Comparison of ENCODE assay signal across 8 cellular contexts in the genomic region with DNA sequence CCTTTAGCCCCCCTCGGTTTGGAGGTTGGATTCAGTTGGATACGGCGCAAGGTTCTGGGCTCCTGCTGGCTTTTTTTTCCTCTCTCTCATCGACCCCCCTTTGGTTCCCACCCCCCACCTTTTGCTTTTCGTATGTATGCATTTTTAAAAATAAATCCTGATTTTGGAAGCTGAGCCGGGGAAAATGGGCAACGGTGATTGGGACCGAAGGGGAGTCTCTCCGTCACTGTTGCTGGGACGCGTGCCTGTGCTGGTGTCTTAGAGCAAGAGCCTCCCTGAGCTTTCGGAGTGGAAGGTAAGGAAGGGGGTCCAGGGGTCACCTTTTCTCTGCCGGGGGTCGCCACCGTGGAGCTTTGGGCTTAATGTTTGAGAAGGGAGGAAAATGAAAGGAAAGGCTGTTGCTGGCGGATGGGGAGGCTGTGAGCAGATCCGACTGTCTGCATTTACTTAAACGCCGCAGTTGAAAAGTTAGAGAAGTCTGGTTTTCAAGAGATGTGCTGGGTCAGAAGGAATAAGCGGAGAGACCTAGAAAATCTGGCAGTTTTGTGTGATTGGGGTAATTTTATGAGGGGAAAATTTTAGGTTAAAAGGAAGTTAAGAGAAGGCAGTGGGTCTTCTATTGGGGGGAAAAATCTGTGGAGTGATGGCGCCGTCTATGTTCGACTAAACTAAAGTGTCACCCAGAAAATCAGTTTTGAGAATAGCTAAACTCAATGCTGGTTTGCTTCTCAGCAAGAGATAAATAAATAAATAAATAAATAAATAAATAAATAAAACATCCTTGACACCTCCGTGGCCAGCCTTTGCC. TPM values are rescaled to one million over a fixed set of nuclear protein-coding genes. Genes with fewer than 3 reads are reported as not detected.
A peak's percentile ranks its signal among the peaks of the same experiment; 100 is the strongest.
DNase-seq lines count a peak whose midpoint lies in the region; ATAC-seq, FAIRE-seq and TF ChIP-seq lines count a peak whose summit lies in the region.

No MANE protein-coding gene starts in this region.

- TF ChIP-seq CTCF in KMS-11 (conservative IDR thresholded peaks at IDR 0.05; ENCODE audit: low read depth, low read length) = no peak
- TF ChIP-seq CTCF in astrocyte (IDR thresholded peaks at IDR 0.05; ENCODE audit: insufficient read depth, low read depth, low read length) = no peak

- H3K36me3 ChIP-seq in KMS-11 (ENCODE audit: insufficient read depth) = no peaks in the 10 kb centered on the region
- H3K36me3 ChIP-seq in astrocyte (ENCODE audit: insufficient read depth, low read length) = no peaks in the 10 kb centered on the region

- no peaks in the 10 kb centered on the region for H3K9me3 Mint-ChIP-seq in astrocyte (ENCODE audit: unreplicated experiment)
- H3K9me3 Mint-ChIP-seq in stimulated activated memory B cell treated with anti-CD40 and anti-IgM and Interleukin-4, amounts not matched to agents 10 μg/mL and 1 μg/mL and 100 μg/mL, for 72 hours = no peaks in the 10 kb centered on the region

- FAIRE-seq in astrocyte (lab: Jason Lieb, UNC) = no peak

- H3K27ac Mint-ChIP-seq in astrocyte (ENCODE audit: unreplicated experiment) = peak overlapping the region; percentile 58
- H3K27ac Mint-ChIP-seq in stimulated activated memory B cell treated with anti-CD40 and anti-IgM and Interleukin-4, amounts not matched to agents 10 μg/mL and 1 μg/mL and 100 μg/mL, for 72 hours = no peak overlapping the region

- DNase-seq in DMS53 (lab: John Stamatoyannopoulos, UW) = peak; percentile 72
- DNase-seq in astrocyte (ENCODE audit: low read depth) = no peak
- peak; percentile 26 for DNase-seq in iPS-NIHi7 (ENCODE audit: extremely low spot score)
- no peak for DNase-seq in NCI-H2227 treated with DMSO at 0.1 percent for 48 hours (lab: John Stamatoyannopoulos, UW)
- no peak for DNase-seq in stimulated activated naive CD4-positive, alpha-beta T cell treated with Interleukin-2 at 50 U/mL for 16 hours (lab: John Stamatoyannopoulos, UW)
- DNase-seq in GM19240 (ENCODE audit: insufficient read length, low spot score) = no peak

- H3K36me3 Mint-ChIP-seq in astrocyte (ENCODE audit: low read depth, unreplicated experiment) = no peaks in the 10 kb centered on the region
- H3K36me3 Mint-ChIP-seq in stimulated activated memory B cell treated with anti-CD40 and anti-IgM and Interleukin-4, amounts not matched to agents 10 μg/mL and 1 μg/mL and 100 μg/mL, for 72 hours = no peaks in the 10 kb centered on the region

- H3K4me2 ChIP-seq in KMS-11 (peak overlapping the region; percentile 39; the same call in 1 of the 2 replicates), astrocyte (ENCODE audit: low read length) (peak overlapping the region; percentile 95)

- H3K79me2 ChIP-seq in KMS-11 (ENCODE audit: insufficient read depth, low read depth) (no peaks in the 10 kb centered on the region), astrocyte (ENCODE audit: insufficient read depth, low read length) (no peaks in the 10 kb centered on the region)

- H3K4me1 ChIP-seq in KMS-11 (ENCODE audit: low read depth, poor library complexity, severe bottlenecking) = peaks cover 8% of the 10 kb centered on the region
- H3K4me1 ChIP-seq in astrocyte (ENCODE audit: insufficient read depth, low read length) = no peaks in the 10 kb centered on the region

- H3K27ac ChIP-seq in KMS-11 = no peak overlapping the region
- no peak overlapping the region for H3K27ac ChIP-seq in astrocyte (ENCODE audit: low read depth, low read length)

- no peak for ATAC-seq in stimulated activated memory B cell treated with anti-CD40 and anti-IgM and Interleukin-4, amounts not matched to agents 10 μg/mL and 1 μg/mL and 100 μg/mL, for 72 hours

- no peaks in the 10 kb centered on the region for H4K20me1 ChIP-seq in KMS-11 (ENCODE audit: insufficient read depth)
- H4K20me1 ChIP-seq in astrocyte (ENCODE audit: insufficient read depth, low read length) = no peaks in the 10 kb centered on the region

- peak overlapping the region; percentile 76 for H2AFZ ChIP-seq in KMS-11 (ENCODE audit: low read depth)
- peak overlapping the region; percentile 82 for H2AFZ ChIP-seq in astrocyte (ENCODE audit: low read depth, low read length)

- peaks cover 9% of the 10 kb centered on the region for H3K4me1 Mint-ChIP-seq in astrocyte (ENCODE audit: low read depth, unreplicated experiment)
- H3K4me1 Mint-ChIP-seq in stimulated activated memory B cell treated with anti-CD40 and anti-IgM and Interleukin-4, amounts not matched to agents 10 μg/mL and 1 μg/mL and 100 μg/mL, for 72 hours = peaks cover 28% of the 10 kb centered on the region

- H3K27me3 ChIP-seq in KMS-11 (ENCODE audit: insufficient read depth, low read depth) (no peaks in the 10 kb centered on the region), astrocyte (ENCODE audit: insufficient read depth, low read length) (peaks cover 35% of the 10 kb centered on the region)

- peak overlapping the region; percentile 39; the same call in 1 of the 2 replicates for H3K9ac ChIP-seq in KMS-11
- peak overlapping the region; percentile 81 for H3K9ac ChIP-seq in astrocyte (ENCODE audit: low read length)

- H3K27me3 Mint-ChIP-seq in astrocyte (ENCODE audit: low read depth, unreplicated experiment) = peaks cover 29% of the 10 kb centered on the region
- peaks cover 69% of the 10 kb centered on the region for H3K27me3 Mint-ChIP-seq in stimulated activated memory B cell treated with anti-CD40 and anti-IgM and Interleukin-4, amounts not matched to agents 10 μg/mL and 1 μg/mL and 100 μg/mL, for 72 hours

- no peaks in the 10 kb centered on the region for H3K9me3 ChIP-seq in astrocyte (ENCODE audit: insufficient read depth, low read depth, low read length)

- H3K4me3 ChIP-seq in KMS-11 (IDR thresholded peaks at IDR 0.05; ENCODE audit: insufficient read depth, low read depth, low read length) = no peak overlapping the region
- H3K4me3 ChIP-seq in astrocyte (ENCODE audit: insufficient read depth, low read depth, low read length) = peak overlapping the region; percentile 84

- peak overlapping the region; percentile 95 for H3K4me3 Mint-ChIP-seq in astrocyte (ENCODE audit: unreplicated experiment)
- peak overlapping the region; percentile 81 for H3K4me3 Mint-ChIP-seq in stimulated activated memory B cell treated with anti-CD40 and anti-IgM and Interleukin-4, amounts not matched to agents 10 μg/mL and 1 μg/mL and 100 μg/mL, for 72 hours

RNA-seq across cellular contexts. Expression of a gene that starts 0.8 kb away (rescaled TPM):
- total RNA-seq in astrocyte = 0.77 and 0.87 TPM in 2 replicates

Comparison
In these comparisons a context has a peak if more than half of its experiments do, and no peak if none do; other contexts are left out.
1. DNase-seq: peak in DMS53 (single experiment) and iPS-NIHi7 (single experiment); none in astrocyte (single experiment), NCI-H2227 treated with DMSO at 0.1 percent for 48 hours (single experiment), stimulated activated naive CD4-positive, alpha-beta T cell treated with Interleukin-2 at 50 U/mL for 16 hours (single experiment) and GM19240 (single experiment).